27 cellular contexts compared by ENCODE assay signal in the genomic region with DNA sequence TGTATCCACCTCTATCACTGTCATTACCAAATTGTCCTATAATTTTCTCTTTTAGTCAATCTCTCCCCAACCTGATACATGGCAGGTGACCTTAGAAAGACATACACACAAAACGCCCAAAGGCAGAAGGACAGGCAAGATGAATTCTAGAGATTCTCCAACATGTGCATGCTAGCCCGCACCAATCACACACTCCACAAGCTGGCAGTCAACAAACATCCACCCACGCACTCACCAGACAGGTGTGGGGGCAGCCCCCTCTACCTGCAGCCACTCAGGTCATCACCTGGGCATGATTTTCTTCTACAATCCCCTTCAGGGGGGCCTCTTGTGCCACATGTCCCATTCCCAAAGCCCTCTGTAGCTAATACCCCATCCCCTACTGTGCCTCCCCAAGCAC. TPM values are rescaled to one million over a fixed set of nuclear protein-coding genes. Genes with fewer than 3 reads are reported as not detected.
"Had no signal": no experiment of that assay in that cellular context is flagged by ENCODE, and none has a peak within 500 bp of the region (broad histone marks: within the 10 kb centered on the region; RNA-seq: fewer than 3 reads in every experiment).

No MANE protein-coding gene starts in this region.

- H3K4me1 ChIP-seq: pancreas, right lobe of liver had no signal

- H3K4me3 Mint-ChIP-seq: dendritic cell treated with granulocyte-macrophage colony-stimulating factor and Interleukin-4, amounts not matched to agents 40 ng/mL and 50 ng/mL, for 4 days; effector memory CD8-positive, alpha-beta T cell; naive B cell; stimulated activated memory B cell treated with anti-CD40 and anti-IgM and Interleukin-4, amounts not matched to agents 10 μg/mL and 1 μg/mL and 100 μg/mL, for 72 hours; stimulated activated naive CD8-positive, alpha-beta T cell treated with anti-CD3 and anti-CD28 coated beads, Interleukin-15, Interleukin-2, amounts not matched to agents 100 ng/mL and 50 ng/mL, for 24 hours had no signal

- H3K36me3 Mint-ChIP-seq: naive B cell; stimulated activated memory B cell treated with anti-CD40 and anti-IgM and Interleukin-4, amounts not matched to agents 10 μg/mL and 1 μg/mL and 100 μg/mL, for 72 hours had no signal

- H3K27ac Mint-ChIP-seq: dendritic cell treated with granulocyte-macrophage colony-stimulating factor and Interleukin-4, amounts not matched to agents 40 ng/mL and 50 ng/mL, for 4 days; effector memory CD8-positive, alpha-beta T cell; naive B cell; progenitor cell of endocrine pancreas; stimulated activated memory B cell treated with anti-CD40 and anti-IgM and Interleukin-4, amounts not matched to agents 10 μg/mL and 1 μg/mL and 100 μg/mL, for 72 hours; stimulated activated naive CD8-positive, alpha-beta T cell treated with anti-CD3 and anti-CD28 coated beads, Interleukin-15, Interleukin-2, amounts not matched to agents 100 ng/mL and 50 ng/mL, for 24 hours had no signal

- H3K36me3 ChIP-seq: pancreas, right lobe of liver had no signal

- DNase-seq: cerebellar nuclear complex; effector memory CD8-positive, alpha-beta T cell; erythroblast; heart left ventricle; hippocampal formation; left colon; left ventricle myocardium superior; mesendoderm; naive B cell; occipital lobe; retina; right lobe of liver; stimulated activated CD4-positive, alpha-beta T cell treated with anti-CD3 and anti-CD28 coated beads, Interleukin-4, amount 100 ng/mL, for 24 hours; testis had no signal

- FAIRE-seq: colon, frontal cortex, pancreas had no signal

- H3K9me3 ChIP-seq: heart left ventricle, pancreas, right lobe of liver, testis, tibial nerve had no signal

- H3K27me3 ChIP-seq: heart left ventricle, pancreas, right lobe of liver, testis, tibial nerve had no signal

- ATAC-seq: effector memory CD8-positive, alpha-beta T cell; heart left ventricle; left colon; left ventricle myocardium superior; pancreas; right lobe of liver; stimulated activated memory B cell treated with anti-CD40 and anti-IgM and Interleukin-4, amounts not matched to agents 10 μg/mL and 1 μg/mL and 100 μg/mL, for 72 hours had no signal

- H3K4me3 ChIP-seq: heart left ventricle, lung, pancreas, right lobe of liver, testis, tibial nerve had no signal

- H3K27ac ChIP-seq: heart left ventricle, pancreas, right lobe of liver, testis, tibial nerve had no signal

- H3K9me3 Mint-ChIP-seq: dendritic cell treated with granulocyte-macrophage colony-stimulating factor and Interleukin-4, amounts not matched to agents 40 ng/mL and 50 ng/mL, for 4 days; effector memory CD8-positive, alpha-beta T cell; naive B cell; stimulated activated memory B cell treated with anti-CD40 and anti-IgM and Interleukin-4, amounts not matched to agents 10 μg/mL and 1 μg/mL and 100 μg/mL, for 72 hours; stimulated activated naive CD8-positive, alpha-beta T cell treated with anti-CD3 and anti-CD28 coated beads, Interleukin-15, Interleukin-2, amounts not matched to agents 100 ng/mL and 50 ng/mL, for 24 hours had no signal

RNA-seq across cellular contexts. Expression of gene PPY, which starts 44.4 kb away (rescaled TPM):
- total RNA-seq: frontal cortex, glomerular endothelial cell, heart left ventricle, kidney epithelial cell, left ventricle myocardium superior, lung, occipital lobe, progenitor cell of endocrine pancreas, right lobe of liver, subcutaneous adipose tissue, testis, tibial nerve, urinary bladder had no signal
- polyA plus RNA-seq: heart left ventricle, lung, urinary bladder had no signal

RNA-seq across cellular contexts. Expression of gene CD300LG, which starts 50.9 kb away (rescaled TPM):
- total RNA-seq: frontal cortex, glomerular endothelial cell, kidney epithelial cell, occipital lobe, progenitor cell of endocrine pancreas had no signal

RNA-seq across cellular contexts. Expression of gene PYY, which starts 55.9 kb away (rescaled TPM):
- total RNA-seq: frontal cortex, heart left ventricle, kidney epithelial cell, left ventricle myocardium superior, occipital lobe, right lobe of liver, subcutaneous adipose tissue, urinary bladder had no signal
- polyA plus RNA-seq: heart left ventricle, urinary bladder had no signal
